Comparison of ENCODE assay signal across 1 cellular context in the genomic region with DNA sequence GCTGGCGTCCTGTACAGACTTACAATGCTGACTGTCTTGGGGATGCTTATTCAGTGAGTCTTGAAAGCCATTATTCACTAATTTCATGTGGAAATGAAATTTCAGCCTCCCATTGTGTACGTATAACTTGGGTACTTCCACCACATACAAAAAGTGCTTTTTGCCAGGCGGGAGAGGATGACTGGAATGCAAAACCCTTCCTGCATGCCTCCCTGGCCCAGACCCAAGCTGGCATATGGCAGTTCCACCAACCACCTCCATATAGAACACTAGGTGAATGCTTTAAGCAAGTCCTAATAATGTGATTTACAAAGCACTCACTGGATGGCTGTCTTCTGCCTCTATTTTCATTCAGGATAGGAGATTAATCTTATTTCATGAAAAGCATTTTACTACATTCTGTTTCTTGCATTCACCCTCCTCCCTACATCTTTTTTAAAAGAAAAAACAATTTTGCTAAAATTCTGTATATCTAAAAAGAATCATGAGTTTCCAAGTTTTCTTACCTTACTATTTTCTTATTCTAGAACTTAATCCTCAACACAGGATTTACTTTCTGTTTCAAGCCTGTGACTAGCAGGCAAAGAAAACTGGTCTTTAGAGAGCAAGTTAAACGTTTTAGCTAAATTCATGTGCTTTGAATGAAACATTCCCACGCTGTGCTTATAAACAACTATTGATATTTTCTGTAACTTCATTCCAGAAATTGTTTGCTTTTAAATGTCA.
TF ChIP-seq lines count a peak whose summit lies in the region.

No MANE protein-coding gene starts in this region.

TF ChIP-seq in SK-N-SH treated with all-trans-retinoic acid at 6 μM for 48 hours, 23 proteins besides CTCF, POLR2A, EP300 and RAD21 (continued from another document):
- TF ChIP-seq PATZ1 (CRISPR knock-in tag; IDR thresholded peaks at IDR 0.05; ENCODE audit: borderline replicate concordance): no peak
